In genomic region chr9:98425079-98425478, GRCh38 we compare ENCODE assay signal across 8 cellular contexts.
"Had no signal": no experiment of that assay in that cellular context is flagged by ENCODE, and none has a peak within 500 bp of the region (broad histone marks: within the 10 kb centered on the region; RNA-seq: fewer than 3 reads in every experiment).

No MANE protein-coding gene starts in this region.

- FAIRE-seq: HepG2, HTR-8/SVneo had no signal

- H3K4me3 Mint-ChIP-seq: IgD-negative memory B cell had no signal

- H3K9me3 Mint-ChIP-seq: IgD-negative memory B cell had no signal

- H3K27ac Mint-ChIP-seq: IgD-negative memory B cell had no signal

- H3K27ac ChIP-seq: HL-60, KMS-11 had no signal

- H3K36me3 Mint-ChIP-seq: IgD-negative memory B cell had no signal

- H3K9ac ChIP-seq: KMS-11 had no signal

- H3K4me1 Mint-ChIP-seq: IgD-negative memory B cell had no signal

- DNase-seq: IMR-90, KBM-7, KG1 had no signal

- ATAC-seq: HepG2 had no signal

- H3K4me2 ChIP-seq: KMS-11 had no signal
